Comparison of ENCODE assay signal across 2 cellular contexts in the genomic region with DNA sequence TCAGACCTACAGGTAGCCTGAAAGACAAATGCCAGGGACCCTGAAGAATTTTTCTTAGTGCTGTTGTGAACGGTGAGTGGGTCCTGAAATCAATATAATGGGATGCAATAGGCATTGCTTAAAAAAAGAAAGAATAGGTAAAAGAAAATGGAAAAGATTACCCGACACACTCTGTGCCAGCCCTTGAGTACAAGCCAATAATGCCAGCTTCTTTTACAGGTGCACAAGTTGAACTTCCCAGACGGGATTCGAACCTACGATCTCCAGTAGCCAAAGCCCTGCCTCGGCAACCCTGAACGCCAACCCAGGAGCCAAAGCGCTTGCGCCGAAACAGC.
A peak's percentile ranks its signal among the peaks of the same experiment; 100 is the strongest.
TF ChIP-seq lines count a peak whose summit lies in the region.

No MANE protein-coding gene starts in this region.

TF ChIP-seq in A549, 52 proteins besides CTCF, POLR2A, EP300 and RAD21:
- no peak for TF ChIP-seq REST (IDR thresholded peaks at IDR 0.05)
- TF ChIP-seq GATA3 (IDR thresholded peaks at IDR 0.05; ENCODE audit: borderline replicate concordance), result no peak
- no peak for TF ChIP-seq POLR2AphosphoS2 (conservative IDR thresholded peaks at IDR 0.05; ENCODE audit: low read length)
- TF ChIP-seq ESRRA (IDR thresholded peaks at IDR 0.05; ENCODE audit: borderline replicate concordance, low read length), result no peak
- TF ChIP-seq KDM1A (IDR thresholded peaks at IDR 0.05; ENCODE audit: low read depth), result no peak
- no peak for TF ChIP-seq PHF8 (IDR thresholded peaks at IDR 0.05; ENCODE audit: borderline replicate concordance, low read depth)
- no peak for TF ChIP-seq NFE2L2 (conservative IDR thresholded peaks at IDR 0.05; ENCODE audit: low read length)
- no peak for TF ChIP-seq HEYL (CRISPR knock-in tag; IDR thresholded peaks at IDR 0.05)
- TF ChIP-seq MYC (IDR thresholded peaks at IDR 0.05; ENCODE audit: borderline replicate concordance, low read length), result no peak
- no peak for TF ChIP-seq ZSCAN20 (CRISPR knock-in tag; IDR thresholded peaks at IDR 0.05)
- no peak for TF ChIP-seq EHF (CRISPR knock-in tag; IDR thresholded peaks at IDR 0.05)
- TF ChIP-seq FOSL2 (IDR thresholded peaks at IDR 0.05), result no peak
- no peak for TF ChIP-seq FOSL2 (CRISPR knock-in tag; IDR thresholded peaks at IDR 0.05)
- TF ChIP-seq TP53 (CRISPR knock-in tag; IDR thresholded peaks at IDR 0.05), result no peak
- TF ChIP-seq ATOH8 (CRISPR knock-in tag; IDR thresholded peaks at IDR 0.05; ENCODE audit: low read depth), result no peak
- TF ChIP-seq, protein P1, sequence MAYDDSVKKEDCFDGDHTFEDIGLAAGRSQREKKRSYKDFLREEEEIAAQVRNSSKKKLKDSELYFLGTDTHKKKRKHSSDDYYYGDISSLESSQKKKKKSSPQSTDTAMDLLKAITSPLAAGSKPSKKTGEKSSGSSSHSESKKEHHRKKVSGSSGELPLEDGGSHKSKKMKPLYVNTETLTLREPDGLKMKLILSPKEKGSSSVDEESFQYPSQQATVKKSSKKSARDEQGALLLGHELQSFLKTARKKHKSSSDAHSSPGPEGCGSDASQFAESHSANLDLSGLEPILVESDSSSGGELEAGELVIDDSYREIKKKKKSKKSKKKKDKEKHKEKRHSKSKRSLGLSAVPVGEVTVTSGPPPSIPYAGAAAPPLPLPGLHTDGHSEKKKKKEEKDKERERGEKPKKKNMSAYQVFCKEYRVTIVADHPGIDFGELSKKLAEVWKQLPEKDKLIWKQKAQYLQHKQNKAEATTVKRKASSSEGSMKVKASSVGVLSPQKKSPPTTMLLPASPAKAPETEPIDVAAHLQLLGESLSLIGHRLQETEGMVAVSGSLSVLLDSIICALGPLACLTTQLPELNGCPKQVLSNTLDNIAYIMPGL (CRISPR knock-in tag; IDR thresholded peaks at IDR 0.05; ENCODE audit: borderline replicate concordance), result no peak
- TF ChIP-seq KDM5A (IDR thresholded peaks at IDR 0.05), result no peak

TF ChIP-seq in GM12878, 131 proteins besides CTCF, POLR2A, EP300 and RAD21:
- TF ChIP-seq, protein P2, sequence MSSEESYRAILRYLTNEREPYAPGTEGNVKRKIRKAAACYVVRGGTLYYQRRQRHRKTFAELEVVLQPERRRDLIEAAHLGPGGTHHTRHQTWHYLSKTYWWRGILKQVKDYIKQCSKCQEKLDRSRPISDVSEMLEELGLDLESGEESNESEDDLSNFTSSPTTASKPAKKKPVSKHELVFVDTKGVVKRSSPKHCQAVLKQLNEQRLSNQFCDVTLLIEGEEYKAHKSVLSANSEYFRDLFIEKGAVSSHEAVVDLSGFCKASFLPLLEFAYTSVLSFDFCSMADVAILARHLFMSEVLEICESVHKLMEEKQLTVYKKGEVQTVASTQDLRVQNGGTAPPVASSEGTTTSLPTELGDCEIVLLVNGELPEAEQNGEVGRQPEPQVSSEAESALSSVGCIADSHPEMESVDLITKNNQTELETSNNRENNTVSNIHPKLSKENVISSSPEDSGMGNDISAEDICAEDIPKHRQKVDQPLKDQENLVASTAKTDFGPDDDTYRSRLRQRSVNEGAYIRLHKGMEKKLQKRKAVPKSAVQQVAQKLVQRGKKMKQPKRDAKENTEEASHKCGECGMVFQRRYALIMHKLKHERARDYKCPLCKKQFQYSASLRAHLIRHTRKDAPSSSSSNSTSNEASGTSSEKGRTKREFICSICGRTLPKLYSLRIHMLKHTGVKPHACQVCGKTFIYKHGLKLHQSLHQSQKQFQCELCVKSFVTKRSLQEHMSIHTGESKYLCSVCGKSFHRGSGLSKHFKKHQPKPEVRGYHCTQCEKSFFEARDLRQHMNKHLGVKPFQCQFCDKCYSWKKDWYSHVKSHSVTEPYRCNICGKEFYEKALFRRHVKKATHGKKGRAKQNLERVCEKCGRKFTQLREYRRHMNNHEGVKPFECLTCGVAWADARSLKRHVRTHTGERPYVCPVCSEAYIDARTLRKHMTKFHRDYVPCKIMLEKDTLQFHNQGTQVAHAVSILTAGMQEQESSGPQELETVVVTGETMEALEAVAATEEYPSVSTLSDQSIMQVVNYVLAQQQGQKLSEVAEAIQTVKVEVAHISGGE (CRISPR knock-in tag; IDR thresholded peaks at IDR 0.05), result no peak
- TF ChIP-seq MLLT1 (IDR thresholded peaks at IDR 0.05) (peak; percentile 19; the same call in 1 of the 2 replicates), WRNIP1 (IDR thresholded peaks at IDR 0.05; ENCODE audit: borderline replicate concordance, low read depth, low read length) (no peak), PML (IDR thresholded peaks at IDR 0.05; ENCODE audit: low read length) (0 out of 2 replicates have a peak, but pooled peaks have one; percentile 5), BRCA1 (IDR thresholded peaks at IDR 0.05; ENCODE audit: low read depth, low read length) (no peak), YBX1 (IDR thresholded peaks at IDR 0.05) (no peak), SMAD1 (IDR thresholded peaks at IDR 0.05; ENCODE audit: low read depth, partially characterized antibody) (no peak), ZNF217 (IDR thresholded peaks at IDR 0.05) (peak; percentile 72)
- TF ChIP-seq, protein P3, sequence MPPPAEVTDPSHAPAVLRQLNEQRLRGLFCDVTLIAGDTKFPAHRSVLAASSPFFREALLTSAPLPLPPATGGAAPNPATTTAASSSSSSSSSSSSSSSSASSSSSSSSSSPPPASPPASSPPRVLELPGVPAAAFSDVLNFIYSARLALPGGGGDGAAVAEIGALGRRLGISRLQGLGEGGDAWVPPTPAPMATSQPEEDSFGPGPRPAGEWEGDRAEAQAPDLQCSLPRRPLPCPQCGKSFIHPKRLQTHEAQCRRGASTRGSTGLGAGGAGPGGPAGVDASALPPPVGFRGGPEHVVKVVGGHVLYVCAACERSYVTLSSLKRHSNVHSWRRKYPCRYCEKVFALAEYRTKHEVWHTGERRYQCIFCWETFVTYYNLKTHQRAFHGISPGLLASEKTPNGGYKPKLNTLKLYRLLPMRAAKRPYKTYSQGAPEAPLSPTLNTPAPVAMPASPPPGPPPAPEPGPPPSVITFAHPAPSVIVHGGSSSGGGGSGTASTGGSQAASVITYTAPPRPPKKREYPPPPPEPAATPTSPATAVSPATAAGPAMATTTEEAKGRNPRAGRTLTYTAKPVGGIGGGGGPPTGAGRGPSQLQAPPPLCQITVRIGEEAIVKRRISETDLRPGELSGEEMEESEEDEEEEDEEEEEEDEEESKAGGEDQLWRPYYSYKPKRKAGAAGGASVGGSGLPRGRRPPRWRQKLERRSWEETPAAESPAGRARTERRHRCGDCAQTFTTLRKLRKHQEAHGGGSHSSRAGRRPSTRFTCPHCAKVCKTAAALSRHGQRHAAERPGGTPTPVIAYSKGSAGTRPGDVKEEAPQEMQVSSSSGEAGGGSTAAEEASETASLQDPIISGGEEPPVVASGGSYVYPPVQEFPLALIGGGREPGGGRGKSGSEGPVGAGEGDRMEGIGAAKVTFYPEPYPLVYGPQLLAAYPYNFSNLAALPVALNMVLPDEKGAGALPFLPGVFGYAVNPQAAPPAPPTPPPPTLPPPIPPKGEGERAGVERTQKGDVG (CRISPR knock-in tag; IDR thresholded peaks at IDR 0.05), result no peak
TF ChIP-seq in GM12878: peak in this region for 3.
